1 cellular context compared by ENCODE assay signal in the genomic region with DNA sequence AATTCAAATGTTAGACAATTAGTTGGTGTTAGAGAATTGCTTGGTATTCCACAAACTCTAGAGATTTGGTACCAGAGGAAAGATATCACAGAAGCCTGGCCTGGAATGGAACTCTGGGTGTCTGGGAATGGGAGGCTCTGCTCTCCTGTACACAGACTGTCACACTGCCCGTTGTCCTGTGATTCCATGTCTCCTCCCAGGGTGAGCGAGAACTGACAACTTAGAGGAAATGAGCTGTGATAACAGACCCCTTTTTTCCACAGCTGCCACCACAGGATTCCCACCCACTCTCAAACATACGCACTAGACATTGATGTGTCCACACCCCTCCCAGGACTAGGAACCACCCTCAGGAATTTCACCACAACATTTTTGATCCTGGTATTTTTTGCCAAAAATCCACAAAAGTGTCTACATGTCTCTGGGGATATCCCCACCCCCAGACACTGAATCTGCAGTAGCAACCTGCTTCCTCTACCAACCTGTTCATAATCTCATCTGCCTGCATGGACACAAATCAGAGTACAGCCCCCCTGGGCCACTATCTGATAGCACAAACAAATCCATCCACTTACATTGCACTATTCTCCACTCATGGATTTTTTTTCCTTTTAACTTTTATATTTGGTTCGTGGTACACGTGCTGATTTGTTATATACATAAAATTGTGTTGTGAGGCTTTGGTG.
TF ChIP-seq lines count a peak whose summit lies in the region.

No MANE protein-coding gene starts in this region.

TF ChIP-seq in IMR-90, 13 proteins besides CTCF, POLR2A, EP300 and RAD21:
- no peak for TF ChIP-seq CEBPB (IDR thresholded peaks at IDR 0.05; ENCODE audit: low read depth, low read length)
- TF ChIP-seq MAFK (IDR thresholded peaks at IDR 0.05; ENCODE audit: low read depth, low read length): no peak
- TF ChIP-seq, protein P1, sequence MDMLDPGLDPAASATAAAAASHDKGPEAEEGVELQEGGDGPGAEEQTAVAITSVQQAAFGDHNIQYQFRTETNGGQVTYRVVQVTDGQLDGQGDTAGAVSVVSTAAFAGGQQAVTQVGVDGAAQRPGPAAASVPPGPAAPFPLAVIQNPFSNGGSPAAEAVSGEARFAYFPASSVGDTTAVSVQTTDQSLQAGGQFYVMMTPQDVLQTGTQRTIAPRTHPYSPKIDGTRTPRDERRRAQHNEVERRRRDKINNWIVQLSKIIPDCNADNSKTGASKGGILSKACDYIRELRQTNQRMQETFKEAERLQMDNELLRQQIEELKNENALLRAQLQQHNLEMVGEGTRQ (IDR thresholded peaks at IDR 0.05; ENCODE audit: low read depth, low read length): no peak
- no peak for TF ChIP-seq MXI1 (IDR thresholded peaks at IDR 0.05; ENCODE audit: borderline replicate concordance, low read depth, low read length)
- no peak for TF ChIP-seq CHD1 (IDR thresholded peaks at IDR 0.05; ENCODE audit: low read depth, low read length)
- no peak for TF ChIP-seq FOS (IDR thresholded peaks at IDR 0.05; ENCODE audit: low read depth, low read length)
- TF ChIP-seq, protein P2, sequence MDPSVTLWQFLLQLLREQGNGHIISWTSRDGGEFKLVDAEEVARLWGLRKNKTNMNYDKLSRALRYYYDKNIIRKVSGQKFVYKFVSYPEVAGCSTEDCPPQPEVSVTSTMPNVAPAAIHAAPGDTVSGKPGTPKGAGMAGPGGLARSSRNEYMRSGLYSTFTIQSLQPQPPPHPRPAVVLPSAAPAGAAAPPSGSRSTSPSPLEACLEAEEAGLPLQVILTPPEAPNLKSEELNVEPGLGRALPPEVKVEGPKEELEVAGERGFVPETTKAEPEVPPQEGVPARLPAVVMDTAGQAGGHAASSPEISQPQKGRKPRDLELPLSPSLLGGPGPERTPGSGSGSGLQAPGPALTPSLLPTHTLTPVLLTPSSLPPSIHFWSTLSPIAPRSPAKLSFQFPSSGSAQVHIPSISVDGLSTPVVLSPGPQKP (IDR thresholded peaks at IDR 0.05; ENCODE audit: borderline replicate concordance, low read depth, low read length): no peak
- no peak for TF ChIP-seq RCOR1 (IDR thresholded peaks at IDR 0.05; ENCODE audit: insufficient replicate concordance, low read length)
- no peak for TF ChIP-seq BHLHE40 (IDR thresholded peaks at IDR 0.05; ENCODE audit: low read depth, low read length)
- no peak for TF ChIP-seq SMC3 (IDR thresholded peaks at IDR 0.05; ENCODE audit: low read depth, low read length)
- no peak for TF ChIP-seq RFX5 (IDR thresholded peaks at IDR 0.05; ENCODE audit: low read depth, low read length)
- no peak for TF ChIP-seq NFE2L2 (IDR thresholded peaks at IDR 0.05; ENCODE audit: low read depth, low read length)
- TF ChIP-seq MAZ (IDR thresholded peaks at IDR 0.05; ENCODE audit: borderline replicate concordance, low read depth, low read length): no peak
